Comparison of ENCODE assay signal across 17 cellular contexts in genomic region chrX:14926471-14926870, GRCh38. TPM values are rescaled to one million over a fixed set of nuclear protein-coding genes. Genes with fewer than 3 reads are reported as not detected.
DNase-seq lines count a peak whose midpoint lies in the region; ATAC-seq, FAIRE-seq and TF ChIP-seq lines count a peak whose summit lies in the region.
"Had no signal": no experiment of that assay in that cellular context is flagged by ENCODE, and none has a peak within 500 bp of the region (broad histone marks: within the 10 kb centered on the region; RNA-seq: fewer than 3 reads in every experiment).

No MANE protein-coding gene starts in this region.

- no peak for TF ChIP-seq CTCF in ascending aorta (IDR thresholded peaks at IDR 0.05)
- TF ChIP-seq CTCF in kidney (IDR thresholded peaks at IDR 0.05; ENCODE audit: borderline replicate concordance, extremely low read depth, insufficient read depth): no peak
- TF ChIP-seq CTCF in upper lobe of left lung (IDR thresholded peaks at IDR 0.05): no peak

- H3K27ac ChIP-seq in ascending aorta (peak overlapping the region; percentile 25 to 45), kidney (ENCODE audit: low read depth in 2 of 2, low read length in 2 of 2) (no peak overlapping the region), upper lobe of left lung (peak overlapping the region in 1 of 4 donors; percentile 37)
- H3K27ac ChIP-seq: A549 had no signal

- peak; percentile 41 for DNase-seq in EH (ENCODE audit: low read depth)
- peak; percentile 11 for DNase-seq in GM03348 (ENCODE audit: low spot score)
- DNase-seq in ascending aorta (ENCODE audit: low spot score in 2 of 2): no peak
- no peak for DNase-seq in kidney
- no peak for DNase-seq in RKO (ENCODE audit: low spot score)
- no peak for DNase-seq in upper lobe of left lung
- DNase-seq in OCI-M2 (lab: John Stamatoyannopoulos, UW; ENCODE audit: unreplicated experiment): no peak
- DNase-seq: CD8-positive, alpha-beta T cell; COR-L47; DMS153; DMS79 treated with DMSO at 0.1 percent for 48 hours; GDM1; HCEC 1CT had no signal

- 9 to 60% methylated on average over 1 of the region's 1 CpG for WGBS in upper lobe of left lung, 2 donors

- FAIRE-seq in kidney (lab: Jason Lieb, UNC): peak; percentile 44
- FAIRE-seq: A549, D721Med, GM19239 had no signal

- no peak for TF ChIP-seq POLR2A in upper lobe of left lung (IDR thresholded peaks at IDR 0.05)

- H3K4me3 ChIP-seq in ascending aorta: no peak overlapping the region
- H3K4me3 ChIP-seq in kidney (ENCODE audit: low read length in 2 of 2): no peak overlapping the region
- H3K4me3 ChIP-seq in upper lobe of left lung: no peak overlapping the region
- H3K4me3 ChIP-seq: A549 had no signal

- no peaks in the 10 kb centered on the region for H3K4me1 ChIP-seq in ascending aorta
- no peaks in the 10 kb centered on the region for H3K4me1 ChIP-seq in kidney (ENCODE audit: control insufficient read depth in 1 of 2, insufficient read depth in 1 of 2, low read depth in 1 of 2, low read length in 2 of 2)
- H3K4me1 ChIP-seq in upper lobe of left lung: no peaks in the 10 kb centered on the region
- H3K4me1 ChIP-seq: A549 had no signal

- no peak for ATAC-seq in upper lobe of left lung (ENCODE audit: low FRiP score in 2 of 2)
- no peak for ATAC-seq in HG03175 (IDR thresholded peaks at IDR 0.05; ENCODE audit: unreplicated experiment)
- ATAC-seq: A549; CD8-positive, alpha-beta T cell had no signal

- no peak overlapping the region for H3K9ac ChIP-seq in kidney (ENCODE audit: low read length in 2 of 2)

- H3K27me3 ChIP-seq in ascending aorta: no peaks in the 10 kb centered on the region
- H3K27me3 ChIP-seq in upper lobe of left lung: no peaks in the 10 kb centered on the region

- TF ChIP-seq EP300 in upper lobe of left lung (IDR thresholded peaks at IDR 0.05): no peak

- H3K9me3 ChIP-seq in ascending aorta (no peaks in the 10 kb centered on the region), kidney (ENCODE audit: control insufficient read depth in 1 of 2, low read length in 2 of 2) (no peaks in the 10 kb centered on the region), upper lobe of left lung (no peaks in the 10 kb centered on the region)
- H3K9me3 ChIP-seq: A549 had no signal

- intact Hi-C loops in ascending aorta (cut with DNase I): no loop called here
- intact Hi-C loops in kidney (cut with DNase I): no loop called here

- H3K36me3 ChIP-seq in ascending aorta: no peaks in the 10 kb centered on the region
- no peaks in the 10 kb centered on the region for H3K36me3 ChIP-seq in kidney (ENCODE audit: control insufficient read depth in 1 of 2, insufficient read depth in 2 of 2, low read length in 2 of 2)
- no peaks in the 10 kb centered on the region for H3K36me3 ChIP-seq in upper lobe of left lung

RNA-seq across cellular contexts. Expression of gene MOSPD2, which starts 53.2 kb away (rescaled TPM):
- total RNA-seq in ascending aorta (15.0 TPM), kidney (14.4 TPM), upper lobe of left lung (10 to 100 TPM; 12.5 to 39.6 (median 31.1) TPM)
- 4.0 TPM for polyA plus RNA-seq in kidney (ENCODE audit: insufficient read depth, low read depth, low replicate concordance)

RNA-seq across cellular contexts. Expression of gene FANCB, which starts 53.6 kb away (rescaled TPM):
- not detected for total RNA-seq in ascending aorta
- 1.4 TPM for total RNA-seq in kidney
- polyA plus RNA-seq in kidney (ENCODE audit: insufficient read depth, low read depth, low replicate concordance): not detected
- total RNA-seq in upper lobe of left lung: 1 to 10 TPM in 3 of 6 donors, under 1 TPM in 2, not detected in 1; 0.46 to 1.7 (median 1.0) TPM

Comparison
In these comparisons a context has a peak if more than half of its experiments do, and no peak if none do; other contexts are left out.
1. DNase-seq: peak in EH (single experiment) and GM03348 (single experiment); none in ascending aorta (0 of 2), kidney (single experiment), RKO (single experiment), upper lobe of left lung (0 of 2) and OCI-M2 (single experiment).
2. H3K27ac ChIP-seq: peak in ascending aorta (2 of 2); none in kidney (0 of 2).